Comparison of ENCODE assay signal across 8 cellular contexts in the genomic region with DNA sequence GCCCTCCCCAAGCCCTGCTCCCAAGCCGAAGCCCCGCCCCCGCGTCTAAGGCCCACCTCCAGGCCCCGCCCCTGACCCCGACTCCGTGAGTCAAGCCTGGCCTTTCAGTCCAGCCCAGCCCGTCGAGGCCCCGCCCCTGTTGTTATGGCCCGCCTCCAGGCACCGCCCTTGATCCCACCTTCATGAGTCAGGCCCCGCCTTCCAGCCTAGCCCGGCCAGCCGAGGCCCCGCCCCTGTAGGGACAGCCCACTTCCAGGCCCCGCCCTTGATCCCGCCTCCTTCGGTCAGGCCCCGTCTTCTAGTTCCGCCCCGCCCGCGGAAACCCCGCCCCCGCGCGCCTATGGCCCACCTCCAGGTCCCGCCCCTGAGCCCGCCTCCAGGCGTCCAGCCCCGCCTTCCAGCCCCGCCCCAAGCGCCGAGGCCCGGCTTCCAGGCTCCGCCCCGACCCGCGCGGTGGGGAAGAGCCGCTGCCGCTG. TPM values are rescaled to one million over a fixed set of nuclear protein-coding genes. Genes with fewer than 3 reads are reported as not detected.
A peak's percentile ranks its signal among the peaks of the same experiment; 100 is the strongest.
DNase-seq lines count a peak whose midpoint lies in the region; ATAC-seq and TF ChIP-seq lines count a peak whose summit lies in the region.

No MANE protein-coding gene starts in this region.

- peak overlapping the region; percentile 86 for H3K4me3 ChIP-seq in epithelial cell of proximal tubule (ENCODE audit: low read depth, low read length)

- TF ChIP-seq EP300 in Ishikawa (IDR thresholded peaks at IDR 0.05; ENCODE audit: borderline replicate concordance), result no peak

- TF ChIP-seq CTCF in epithelial cell of proximal tubule (conservative IDR thresholded peaks at IDR 0.05; ENCODE audit: low read depth, low read length), result no peak

- peak; percentile 88 for ATAC-seq in GM21717 (IDR thresholded peaks at IDR 0.05; ENCODE audit: unreplicated experiment)

- TF ChIP-seq RAD21 in Ishikawa (IDR thresholded peaks at IDR 0.05; ENCODE audit: low read depth), result no peak

- DNase-seq in DMS 273 treated with DMSO at 0.1 percent for 48 hours (lab: John Stamatoyannopoulos, UW) (peak; percentile 87), OCI-M1 (lab: John Stamatoyannopoulos, UW) (peak; percentile 100), activated T-cell treated with anti-CD3 and anti-CD28 coated beads for 48 hours (ENCODE audit: low read depth) (peak; percentile 100), epithelial cell of proximal tubule (ENCODE audit: low read depth) (peak; percentile 65), mucosa of gallbladder (ENCODE audit: low spot score) (peak; percentile 100)
- peak; percentile 99 for DNase-seq in stimulated activated CD8-positive, alpha-beta memory T cell treated with anti-CD3 and anti-CD28 coated beads, Interleukin-4, amount 100 ng/mL, for 1 hour (ENCODE audit: low read depth in 2 of 2, low spot score in 1 of 2)

TF ChIP-seq in Ishikawa, 13 proteins besides CTCF, POLR2A, EP300 and RAD21:
- TF ChIP-seq NFIC (IDR thresholded peaks at IDR 0.05), result no peak
- TF ChIP-seq TAF1 (IDR thresholded peaks at IDR 0.05; ENCODE audit: low read depth), result peak; percentile 6; the same call in 1 of the 2 replicates

RNA-seq across cellular contexts. Expression of a gene that starts 0.2 kb away (rescaled TPM):
- total RNA-seq in epithelial cell of proximal tubule, result 37.6 and 40.7 TPM in 2 replicates
- total RNA-seq in mucosa of gallbladder, result 31.2 TPM

RNA-seq across cellular contexts. Expression of a gene that starts 21.5 kb away (rescaled TPM):
- 12.8 and 17.7 TPM in 2 replicates for total RNA-seq in epithelial cell of proximal tubule
- 4.8 TPM for total RNA-seq in mucosa of gallbladder

Comparison
In these comparisons a context has a peak if more than half of its experiments do, and no peak if none do; other contexts are left out.
1. Peak in every context shown above with its lines: DNase-seq, ATAC-seq and H3K4me3 ChIP-seq.